9 cellular contexts compared by ENCODE assay signal in genomic region chr1:156419863-156420208, GRCh38. TPM values are rescaled to one million over a fixed set of nuclear protein-coding genes. Genes with fewer than 3 reads are reported as not detected.
DNase-seq lines count a peak whose midpoint lies in the region; ATAC-seq and TF ChIP-seq lines count a peak whose summit lies in the region.
"Had no signal": no experiment of that assay in that cellular context is flagged by ENCODE, and none has a peak within 500 bp of the region (broad histone marks: within the 10 kb centered on the region; RNA-seq: fewer than 3 reads in every experiment).

No MANE protein-coding gene starts in this region.

- peak overlapping the region; percentile 84 for H3K4me3 ChIP-seq in PC-9

- in situ Hi-C loops in GM13976 (cut with MboI; ENCODE audit: low sequenced_read_pairs, unreplicated experiment), result no loop called here

- BruUV-seq in PC-9 (replicated peaks; lab: Mats Ljungman, UMichigan), result no TSS peak

- no peaks in the 10 kb centered on the region for H3K9me2 ChIP-seq in PC-9 (ENCODE audit: insufficient read depth)

- peak; percentile 75 for DNase-seq in GM13976 (ENCODE audit: low spot score)
- DNase-seq in PC-9, result peak in 1 of 2 experiments; percentile 25
- peak; percentile 70 for DNase-seq in ecto neural progenitor cell (ENCODE audit: low spot score)
- peak; percentile 24 to 25 for DNase-seq in stimulated activated CD8-positive, alpha-beta memory T cell treated with anti-CD3 and anti-CD28 coated beads, Interleukin-15, amount 100 ng/mL, for 48 hours (ENCODE audit: low read depth in 2 of 2)
- DNase-seq in NCI-H2171 (lab: John Stamatoyannopoulos, UW), result no peak

- H3F3A ChIP-seq in PC-9 (ENCODE audit: insufficient read depth, low read depth), result peaks cover 9% of the 10 kb centered on the region; the same call in 1 of the 2 replicates

- TF ChIP-seq CTCF in GM13976 (IDR thresholded peaks at IDR 0.05; ENCODE audit: borderline replicate concordance, control extremely low read depth, extremely low read depth, insufficient read depth, missing control alignments) (peak; percentile 16), PC-9 (conservative IDR thresholded peaks at IDR 0.05) (peak; percentile 54; the same call in 1 of the 2 replicates)

- ATAC-seq in GM21737 (IDR thresholded peaks at IDR 0.05; ENCODE audit: unreplicated experiment) (no peak), HG03039 (IDR thresholded peaks at IDR 0.05; ENCODE audit: unreplicated experiment) (no peak), GM21381 (IDR thresholded peaks at IDR 0.05; ENCODE audit: unreplicated experiment) (no peak)

- intact Hi-C loops in PC-9 (cut with micrococcal nuclease; ENCODE audit: unreplicated experiment), result no loop called here

- peaks cover 31% of the 10 kb centered on the region for H3K4me1 ChIP-seq in PC-9 (replicated peaks; ENCODE audit: insufficient read depth)

- POLR2A ChIA-PET in PC-9 (lab: Charles Lee; ENCODE audit: unreplicated experiment), result interaction anchor here (0.6 kb wide), 1 partner anchor 24 kb away, joined by 4 read pairs; no protein-coding TSS in a partner anchor

- H3K4me2 ChIP-seq in PC-9, result peak overlapping the region; percentile 80

- peaks cover 35% of the 10 kb centered on the region for H3K79me2 ChIP-seq in PC-9 (ENCODE audit: low read depth)

- peak overlapping the region; percentile 86 for H2AFZ ChIP-seq in PC-9

- H3K36me3 ChIP-seq in PC-9 (ENCODE audit: low read depth), result peaks cover 13% of the 10 kb centered on the region

- CTCF ChIA-PET in PC-9 (lab: Charles Lee), result interaction anchor here (0.6 to 1.2 kb wide), 2 partner anchors 26 to 79 kb away, joined by 4 to 6 read pairs; no protein-coding TSS in a partner anchor

- H3K27ac ChIP-seq in PC-9, result peak overlapping the region; percentile 2; the same call in 1 of the 2 replicates

- no peaks in the 10 kb centered on the region for H4K20me1 ChIP-seq in PC-9 (ENCODE audit: insufficient read depth)

- H3K27me3 ChIP-seq in PC-9 (ENCODE audit: insufficient read depth, low read depth), result no peaks in the 10 kb centered on the region

- H3K9me3 ChIP-seq in PC-9 (ENCODE audit: insufficient read depth, low read depth), result no peaks in the 10 kb centered on the region

RNA-seq across cellular contexts. Expression of gene RHBG, which starts 50.8 kb away (rescaled TPM):
- 1.8 and 4.0 TPM in 2 replicates for total RNA-seq in PC-9 (2021)
- total RNA-seq: M059J had no signal
